Comparison of ENCODE assay signal across 8 cellular contexts in genomic region chr6:31837612-31838553, GRCh38. TPM values are rescaled to one million over a fixed set of nuclear protein-coding genes. Genes with fewer than 3 reads are reported as not detected.
DNase-seq lines count a peak whose midpoint lies in the region; ATAC-seq, FAIRE-seq and TF ChIP-seq lines count a peak whose summit lies in the region.

No MANE protein-coding gene starts in this region.

- H3K27ac ChIP-seq in spleen, result peak overlapping the region in 5 of 8 donors; percentile 94 to 98 (median 95)

- DNase-seq in T-helper 1 cell (no peak), T-helper 17 cell (no peak), fibroblast of the aortic adventitia (ENCODE audit: low read depth) (no peak), spleen (peak; percentile 20), mucosa of gallbladder (ENCODE audit: low spot score) (no peak), urothelium cell line (ENCODE audit: low spot score) (no peak)

- no peaks in the 10 kb centered on the region for H3K9me3 Mint-ChIP-seq in T-helper 1 cell treated with Interleukin-12 subunit alpha and Interleukin-12 subunit beta and Interleukin-4 antibody, amounts not matched to agents 30 μg/mL and 1 μg/mL, for 36 hours

- no peaks in the 10 kb centered on the region for H3K27me3 ChIP-seq in spleen (replicated peaks in 1 of 7)

- TF ChIP-seq POLR2A in spleen (IDR thresholded peaks at IDR 0.05), result no peak

- peak overlapping the region; percentile 12 for H3K27ac Mint-ChIP-seq in T-helper 1 cell treated with Interleukin-12 subunit alpha and Interleukin-12 subunit beta and Interleukin-4 antibody, amounts not matched to agents 30 μg/mL and 1 μg/mL, for 36 hours
- peak overlapping the region; percentile 100 for H3K27ac Mint-ChIP-seq in T-helper 17 cell

- peaks cover 37% of the 10 kb centered on the region for H3K36me3 Mint-ChIP-seq in T-helper 1 cell treated with Interleukin-12 subunit alpha and Interleukin-12 subunit beta and Interleukin-4 antibody, amounts not matched to agents 30 μg/mL and 1 μg/mL, for 36 hours (ENCODE audit: low read depth)
- H3K36me3 Mint-ChIP-seq in T-helper 17 cell (ENCODE audit: low read depth), result peaks cover 5% of the 10 kb centered on the region

- FAIRE-seq in urothelium cell line (lab: Jason Lieb, UNC), result no peak

- no peaks in the 10 kb centered on the region for H3K9me3 ChIP-seq in T-helper 17 cell (ENCODE audit: control insufficient read depth, low read length, poor library complexity, severe bottlenecking)
- no peaks in the 10 kb centered on the region for H3K9me3 ChIP-seq in spleen

- peaks cover 0 to 69% (median 47%) of the 10 kb centered on the region in 6 donors for H3K36me3 ChIP-seq in spleen

- WGBS in spleen, 5 donors, result 75 to 88% (median 77%) methylated on average over 9 of the region's 9 CpGs

- H3K4me1 Mint-ChIP-seq in T-helper 1 cell treated with Interleukin-12 subunit alpha and Interleukin-12 subunit beta and Interleukin-4 antibody, amounts not matched to agents 30 μg/mL and 1 μg/mL, for 36 hours (ENCODE audit: low read depth), result peaks cover 33% of the 10 kb centered on the region
- peaks cover 27% of the 10 kb centered on the region for H3K4me1 Mint-ChIP-seq in T-helper 17 cell

- peak overlapping the region; percentile 96 for H3K4me3 ChIP-seq in fibroblast of the aortic adventitia (ENCODE audit: low read depth, low read length)
- peak overlapping the region in 7 of 8 donors; percentile 15 to 90 (median 79) for H3K4me3 ChIP-seq in spleen

- intact Hi-C loops in spleen (cut with DNase I; ENCODE audit: low total_unique reads), result no loop called here

- peaks cover 35 to 62% (median 58%) of the 10 kb centered on the region in 6 donors for H3K4me1 ChIP-seq in spleen

- no peak for TF ChIP-seq CTCF in fibroblast of the aortic adventitia (IDR thresholded peaks at IDR 0.05; ENCODE audit: insufficient read depth, low read length)
- no peak for TF ChIP-seq CTCF in spleen (IDR thresholded peaks at IDR 0.05 in 8 of 11, conservative IDR thresholded peaks at IDR 0.05 in 3 of 11)

- peak overlapping the region; percentile 95 for H3K4me3 Mint-ChIP-seq in T-helper 1 cell treated with Interleukin-12 subunit alpha and Interleukin-12 subunit beta and Interleukin-4 antibody, amounts not matched to agents 30 μg/mL and 1 μg/mL, for 36 hours
- peak overlapping the region; percentile 98 for H3K4me3 Mint-ChIP-seq in T-helper 17 cell

- no peak for ATAC-seq in T-helper 17 cell
- no peak for ATAC-seq in GM21576 (IDR thresholded peaks at IDR 0.05; ENCODE audit: unreplicated experiment)

- H3K27me3 Mint-ChIP-seq in T-helper 1 cell treated with Interleukin-12 subunit alpha and Interleukin-12 subunit beta and Interleukin-4 antibody, amounts not matched to agents 30 μg/mL and 1 μg/mL, for 36 hours (ENCODE audit: low read depth), result no peaks in the 10 kb centered on the region
- no peaks in the 10 kb centered on the region for H3K27me3 Mint-ChIP-seq in T-helper 17 cell

RNA-seq across cellular contexts. Expression of gene HSPA1B, which starts 10.3 kb away (rescaled TPM):
- total RNA-seq in T-helper 17 cell (10 to 100 TPM; 18.0 to 20.5 TPM), fibroblast of the aortic adventitia (ENCODE audit: low replicate concordance) (62.0 and 112 TPM in 2 replicates), spleen (100 to 1,000 TPM in 1 of 7 donors, 10 to 100 TPM in 6; 40.4 to 372 (median 48.3) TPM), mucosa of gallbladder (277 TPM)
- 10 to 100 TPM in 1 of 3 donors, 1 to 10 TPM in 2; 7.4 to 20.6 (median 8.7) TPM for polyA plus RNA-seq in spleen

RNA-seq across cellular contexts. Expression of gene HSPA1A, which starts 22.5 kb away (rescaled TPM):
- total RNA-seq in T-helper 17 cell, result 10 to 100 TPM; 15.1 to 20.2 TPM
- total RNA-seq in fibroblast of the aortic adventitia (ENCODE audit: low replicate concordance), result 52.8 and 76.9 TPM in 2 replicates
- total RNA-seq in spleen, result 100 to 1,000 TPM in 6 of 7 donors, 10 to 100 TPM in 1; 97.7 to 384 (median 127) TPM
- polyA plus RNA-seq in spleen, result 10 to 100 TPM; 16.4 to 58.5 (median 27.7) TPM
- 347 TPM for total RNA-seq in mucosa of gallbladder

RNA-seq across cellular contexts. Expression of gene HSPA1L, which starts 22.8 kb away (rescaled TPM):
- 1 to 10 TPM; 3.4 to 3.5 TPM for total RNA-seq in T-helper 17 cell
- total RNA-seq in fibroblast of the aortic adventitia (ENCODE audit: low replicate concordance), result 1.4 and 2.4 TPM in 2 replicates
- 1 to 10 TPM; 2.6 to 3.7 (median 3.1) TPM for total RNA-seq in spleen
- polyA plus RNA-seq in spleen, result 1 to 10 TPM in 2 of 3 donors, under 1 TPM in 1; 0.93 to 1.9 (median 1.0) TPM
- 2.8 TPM for total RNA-seq in mucosa of gallbladder

RNA-seq across cellular contexts. Expression of gene NEU1, which starts 24.7 kb away (rescaled TPM):
- 10 to 100 TPM; 27.1 to 29.6 TPM for total RNA-seq in T-helper 17 cell
- 35.8 and 48.2 TPM in 2 replicates for total RNA-seq in fibroblast of the aortic adventitia (ENCODE audit: low replicate concordance)
- 10 to 100 TPM; 28.6 to 60.7 (median 39.0) TPM for total RNA-seq in spleen
- polyA plus RNA-seq in spleen, result 10 to 100 TPM; 14.0 to 22.6 (median 19.4) TPM
- total RNA-seq in mucosa of gallbladder, result 91.2 TPM

RNA-seq across cellular contexts. Expression of gene LSM2, which starts 31.1 kb away (rescaled TPM):
- total RNA-seq in T-helper 17 cell, result 10 to 100 TPM; 20.9 to 22.5 TPM
- 49.5 and 88.3 TPM in 2 replicates for total RNA-seq in fibroblast of the aortic adventitia (ENCODE audit: low replicate concordance)
- 10 to 100 TPM; 35.9 to 54.4 (median 42.9) TPM for total RNA-seq in spleen
- polyA plus RNA-seq in spleen, result 10 to 100 TPM; 74.5 to 98.9 (median 80.4) TPM
- 32.5 TPM for total RNA-seq in mucosa of gallbladder
